ENCODE assay signal across 17 cellular contexts in genomic region chr4:183448436-183448835, GRCh38. TPM values are rescaled to one million over a fixed set of nuclear protein-coding genes. Genes with fewer than 3 reads are reported as not detected.
DNase-seq lines count a peak whose midpoint lies in the region; ATAC-seq, FAIRE-seq and TF ChIP-seq lines count a peak whose summit lies in the region.
"Had no signal": no experiment of that assay in that cellular context is flagged by ENCODE, and none has a peak within 500 bp of the region (broad histone marks: within the 10 kb centered on the region; RNA-seq: fewer than 3 reads in every experiment).

No MANE protein-coding gene starts in this region.

- H3K36me3 ChIP-seq in GM12878 (ENCODE audit: control insufficient read depth in 2 of 2, insufficient read depth in 2 of 2, low read length in 1 of 2) = peaks cover 4 to 13% of the 10 kb centered on the region in 2 experiments; a peak in 3 of 4 replicates
- peaks cover 24% of the 10 kb centered on the region for H3K36me3 ChIP-seq in neural progenitor cell

- TF ChIP-seq POLR2A in GM12878 (IDR thresholded peaks at IDR 0.05; ENCODE audit: low read depth, low read length) = no peak

- CTCF ChIA-PET in activated CD4-positive, alpha-beta T cell treated with anti-CD3 and anti-CD28 coated beads, Interleukin-2, amount 10 ng/mL, durations not matched to agents 7 days and 5 days (lab: Charles Lee) = no interaction called here
- CTCF ChIA-PET in GM12878 (lab: Yijun Ruan, JAX) = interaction anchor here (0.8 kb wide), 1 partner anchor 41 kb away, joined by 3 read pairs; no protein-coding TSS in a partner anchor

- H3K79me2 ChIP-seq in GM12878 (ENCODE audit: control insufficient read depth, insufficient read depth, low read length) (peaks cover 27% of the 10 kb centered on the region), neural progenitor cell (ENCODE audit: low read depth) (peaks cover 46% of the 10 kb centered on the region)

- POLR2A ChIA-PET in activated CD4-positive, alpha-beta T cell treated with anti-CD3 and anti-CD28 coated beads, Interleukin-2, amount 10 ng/mL, durations not matched to agents 7 days and 5 days (lab: Charles Lee) = no interaction called here
- POLR2A ChIA-PET in GM12878 (lab: Charles Lee) = no interaction called here

- H3K27me3 ChIP-seq in GM12878 (replicated peaks in 1 of 2; ENCODE audit: control insufficient read depth in 2 of 2, insufficient read depth in 2 of 2, low read length in 1 of 2) (no peaks in the 10 kb centered on the region), neural progenitor cell (no peaks in the 10 kb centered on the region)
- H3K27me3 ChIP-seq: vagina had no signal

- H4K20me1 ChIP-seq in GM12878 (ENCODE audit: control insufficient read depth, insufficient read depth) (no peaks in the 10 kb centered on the region), neural progenitor cell (ENCODE audit: low read depth) (peaks cover 24% of the 10 kb centered on the region)

- H2AFZ ChIP-seq in GM12878 (ENCODE audit: control insufficient read depth, low read depth, low read length) (no peak overlapping the region), neural progenitor cell (replicated peaks) (no peak overlapping the region)

- H3K4me3 ChIP-seq in GM12878 (no peak overlapping the region), neural progenitor cell (no peak overlapping the region)
- H3K4me3 ChIP-seq: coronary artery, vagina had no signal

- no peaks in the 10 kb centered on the region for H3K9me3 Mint-ChIP-seq in activated CD4-positive, alpha-beta T cell treated with anti-CD3 and anti-CD28 coated beads, Interleukin-2, amount 10 ng/mL, durations not matched to agents 7 days and 5 days
- no peaks in the 10 kb centered on the region for H3K9me3 Mint-ChIP-seq in neural progenitor cell
- H3K9me3 Mint-ChIP-seq: activated naive CD4-positive, alpha-beta T cell treated with anti-CD3 and anti-CD28 coated beads, Interleukin-2, amount 50 U/mL, for 72 hours; stimulated activated memory B cell treated with anti-CD40 and anti-IgM and Interleukin-4, amounts not matched to agents 10 μg/mL and 1 μg/mL and 100 μg/mL, for 72 hours had no signal

- no peaks in the 10 kb centered on the region for H3K27me3 Mint-ChIP-seq in activated CD4-positive, alpha-beta T cell treated with anti-CD3 and anti-CD28 coated beads, Interleukin-2, amount 10 ng/mL, durations not matched to agents 7 days and 5 days
- H3K27me3 Mint-ChIP-seq in neural progenitor cell (ENCODE audit: insufficient read depth, low read depth) = peaks cover 3% of the 10 kb centered on the region
- H3K27me3 Mint-ChIP-seq: stimulated activated memory B cell treated with anti-CD40 and anti-IgM and Interleukin-4, amounts not matched to agents 10 μg/mL and 1 μg/mL and 100 μg/mL, for 72 hours had no signal

- no peak for TF ChIP-seq RAD21 in GM12878 (IDR thresholded peaks at IDR 0.05; ENCODE audit: insufficient read depth, low read depth, low read length)

- WGBS in GM12878 (ENCODE audit: insufficient coverage, insufficient replicate concordance, low lambda C conversion rate, missing lambda C conversion rate) = 97% methylated on average over 3 of the region's 3 CpGs

- peaks cover 65% of the 10 kb centered on the region for H3K36me3 Mint-ChIP-seq in activated CD4-positive, alpha-beta T cell treated with anti-CD3 and anti-CD28 coated beads, Interleukin-2, amount 10 ng/mL, durations not matched to agents 7 days and 5 days (ENCODE audit: low read depth)
- H3K36me3 Mint-ChIP-seq in neural progenitor cell = peaks cover 37% of the 10 kb centered on the region

- TF ChIP-seq EP300 in GM12878 (IDR thresholded peaks at IDR 0.05; ENCODE audit: borderline replicate concordance in 1 of 2, control insufficient read depth in 1 of 2, low read depth in 2 of 2, low read length in 2 of 2) = no peak

- peak overlapping the region; percentile 25 for H3K4me2 ChIP-seq in GM12878 (ENCODE audit: control insufficient read depth, insufficient read depth)
- H3K4me2 ChIP-seq in neural progenitor cell = peak overlapping the region; percentile 6

- RAD21 ChIA-PET in GM12878 (lab: Charles Lee; ENCODE audit: unreplicated experiment) = no interaction called here

- no peak overlapping the region for H3K27ac ChIP-seq in GM12878 (ENCODE audit: control insufficient read depth, insufficient read depth)
- H3K27ac ChIP-seq in neural progenitor cell = no peak overlapping the region
- H3K27ac ChIP-seq: coronary artery, vagina had no signal

- intact Hi-C loops in GM12878 (cut with micrococcal nuclease; ENCODE audit: unreplicated experiment) = no loop called here

- in situ Hi-C loops in GM12878 (cut with MboI) = no loop called here

- FAIRE-seq in GM12878 (lab: Jason Lieb, UNC) = no peak

- TF ChIP-seq CTCF in GM12878 (IDR thresholded peaks at IDR 0.05 in 2 of 3, conservative IDR thresholded peaks at IDR 0.05 in 1 of 3; ENCODE audit: control insufficient read depth in 2 of 3, extremely low read depth in 1 of 3, insufficient read depth in 1 of 3, low read depth in 3 of 3, low read length in 3 of 3) (no peak), neural progenitor cell (IDR thresholded peaks at IDR 0.05) (no peak)

- ATAC-seq in GM12878 (no peak), GM21529 (IDR thresholded peaks at IDR 0.05; ENCODE audit: unreplicated experiment) (no peak)
- ATAC-seq: activated naive CD4-positive, alpha-beta T cell treated with anti-CD3 and anti-CD28 coated beads, Interleukin-2, amount 50 U/mL, for 72 hours; stimulated activated memory B cell treated with anti-CD40 and anti-IgM and Interleukin-4, amounts not matched to agents 10 μg/mL and 1 μg/mL and 100 μg/mL, for 72 hours had no signal

- no peak overlapping the region for H3K9ac ChIP-seq in GM12878 (ENCODE audit: control insufficient read depth, insufficient read depth, low read length)
- H3K9ac ChIP-seq in neural progenitor cell = no peak overlapping the region

- H3K4me3 Mint-ChIP-seq in activated CD4-positive, alpha-beta T cell treated with anti-CD3 and anti-CD28 coated beads, Interleukin-2, amount 10 ng/mL, durations not matched to agents 7 days and 5 days = peak overlapping the region; percentile 34
- no peak overlapping the region for H3K4me3 Mint-ChIP-seq in neural progenitor cell
- H3K4me3 Mint-ChIP-seq: stimulated activated memory B cell treated with anti-CD40 and anti-IgM and Interleukin-4, amounts not matched to agents 10 μg/mL and 1 μg/mL and 100 μg/mL, for 72 hours had no signal

- SMC1A ChIA-PET in GM12878 (lab: Charles Lee; ENCODE audit: uncharacterized antibody, unreplicated experiment) = interaction anchor here (1.0 to 1.3 kb wide), 2 partner anchors 14 to 16 kb away, joined by 3 to 4 read pairs; no protein-coding TSS in a partner anchor

- H3F3A ChIP-seq in neural progenitor cell (ENCODE audit: low read depth) = peaks cover 44% of the 10 kb centered on the region

- no peak for DNase-seq in activated CD4-positive, alpha-beta T cell treated with anti-CD3 and anti-CD28 coated beads, Interleukin-2, amount 10 ng/mL, durations not matched to agents 7 days and 5 days
- no peak for DNase-seq in activated CD4-positive, alpha-beta T cell treated with anti-CD3 and anti-CD28 coated beads, Interleukin-2, amount 50 U/mL, for 4 hours
- DNase-seq in MV-4-11 (lab: John Stamatoyannopoulos, UW) = peak; percentile 40
- DNase-seq in GM12878 (ENCODE audit: low read depth, low spot score) = no peak
- DNase-seq in neural progenitor cell (ENCODE audit: low spot score) = no peak
- DNase-seq in T-helper 9 cell = no peak
- no peak for DNase-seq in NCI-H526 (lab: John Stamatoyannopoulos, UW)
- DNase-seq: activated CD4-positive, CD25-positive, alpha-beta regulatory T cell treated with anti-CD3 and anti-CD28 coated beads, Interleukin-2, amount 50 U/mL, for 72 hours; DMS153; Kasumi-1; NK-92 treated with Interleukin-12 subunit alpha and Interleukin-12 subunit beta, amount 100 ng/mL, for 24 hours; stimulated activated CD4-positive, alpha-beta T cell treated with anti-CD3 and anti-CD28 coated beads, Interleukin-4, amount 100 ng/mL, for 1 hour had no signal

- BruUV-seq in GM12878 (replicated peaks; lab: Mats Ljungman, UMichigan) = no TSS peak

- peaks cover 48% of the 10 kb centered on the region for H3K4me1 Mint-ChIP-seq in activated CD4-positive, alpha-beta T cell treated with anti-CD3 and anti-CD28 coated beads, Interleukin-2, amount 10 ng/mL, durations not matched to agents 7 days and 5 days
- peaks cover 29% of the 10 kb centered on the region for H3K4me1 Mint-ChIP-seq in neural progenitor cell

- H3K9me3 ChIP-seq in GM12878 (replicated peaks; ENCODE audit: control insufficient read depth, insufficient read depth, low read length) (no peaks in the 10 kb centered on the region), neural progenitor cell (ENCODE audit: low read depth) (no peaks in the 10 kb centered on the region)
- H3K9me3 ChIP-seq: vagina had no signal

- H3K4me1 ChIP-seq in GM12878 (ENCODE audit: control insufficient read depth, insufficient read depth, low read length) (peaks cover 7% of the 10 kb centered on the region), neural progenitor cell (peaks cover 9% of the 10 kb centered on the region)

- peak overlapping the region; percentile 17 for H3K27ac Mint-ChIP-seq in activated CD4-positive, alpha-beta T cell treated with anti-CD3 and anti-CD28 coated beads, Interleukin-2, amount 10 ng/mL, durations not matched to agents 7 days and 5 days
- H3K27ac Mint-ChIP-seq in neural progenitor cell = no peak overlapping the region
- H3K27ac Mint-ChIP-seq: activated naive CD4-positive, alpha-beta T cell treated with anti-CD3 and anti-CD28 coated beads, Interleukin-2, amount 50 U/mL, for 72 hours; stimulated activated memory B cell treated with anti-CD40 and anti-IgM and Interleukin-4, amounts not matched to agents 10 μg/mL and 1 μg/mL and 100 μg/mL, for 72 hours had no signal

RNA-seq across cellular contexts. Expression of gene CDKN2AIP, which starts 4.0 kb away (rescaled TPM):
- 10 to 100 TPM; 28.2 to 30.2 TPM for total RNA-seq in activated CD4-positive, alpha-beta T cell treated with anti-CD3 and anti-CD28 coated beads, Interleukin-2, amount 10 ng/mL, durations not matched to agents 7 days and 5 days
- 24.5 and 24.7 TPM in 2 replicates for total RNA-seq in GM12878 (2013; cell fraction: nucleolus; rRNA removed)
- total RNA-seq in GM12878 (2014; rRNA removed) (16.0 and 18.5 TPM in 2 replicates), GM12878 (2014; rRNA removed; fragmentation: Illumina TruSeq; extraction: Trizol) (14.1 and 15.3 TPM in 2 replicates), GM12878 (2021) (16.4 and 17.9 TPM in 2 replicates), neural progenitor cell (ENCODE audit: low replicate concordance) (35.3 and 38.1 TPM in 2 replicates)
- 7.7 TPM for polyA plus RNA-seq in GM12878 (2011; ENCODE audit: low read depth)
- polyA plus RNA-seq in GM12878 (2011; rRNA removed) (13.8 and 19.6 TPM in 2 replicates), GM12878 (2014; fragmentation: Illumina TruSeq; extraction: Trizol) (15.9 and 20.5 TPM in 2 replicates), GM12878 (2014; fragmentation: Nextera tagmentation; extraction: Ambion mirVana) (1 to 10 TPM; 6.0 to 9.6 TPM), GM12878 (2014; rRNA removed) (13.0 and 17.4 TPM in 2 replicates), GM12878 (2016; fragmentation: Nextera tagmentation; extraction: Ambion mirVana) (10 to 100 TPM; 22.0 to 22.7 TPM)
- 8.2 and 8.8 TPM in 2 replicates for polyA plus RNA-seq in GM12878 (2011; cell fraction: cytosol; rRNA removed)
- 12.6 and 15.3 TPM in 2 replicates for polyA plus RNA-seq in GM12878 (2011; cell fraction: nucleus; rRNA removed)
- 10.4 and 10.7 TPM in 2 replicates for polyA plus RNA-seq in GM12878 (2012)
- 15.8 and 17.3 TPM in 2 replicates for polyA minus RNA-seq in GM12878 (2011; rRNA and poly(A)+ RNA removed)
- polyA minus RNA-seq in GM12878 (2011; cell fraction: cytosol; rRNA and poly(A)+ RNA removed) = 4.9 TPM in 2 replicates
- 26.8 and 39.6 TPM in 2 replicates for polyA minus RNA-seq in GM12878 (2011; cell fraction: nucleus; rRNA and poly(A)+ RNA removed)

RNA-seq across cellular contexts. Expression of gene ING2, which starts 56.4 kb away (rescaled TPM):
- 10 to 100 TPM; 11.5 to 12.8 TPM for total RNA-seq in activated CD4-positive, alpha-beta T cell treated with anti-CD3 and anti-CD28 coated beads, Interleukin-2, amount 10 ng/mL, durations not matched to agents 7 days and 5 days
- 5.6 and 6.6 TPM in 2 replicates for total RNA-seq in GM12878 (2013; cell fraction: nucleolus; rRNA removed)
- 5.1 and 8.7 TPM in 2 replicates for total RNA-seq in GM12878 (2014; rRNA removed)
- 9.5 and 10.0 TPM in 2 replicates for total RNA-seq in GM12878 (2014; rRNA removed; fragmentation: Illumina TruSeq; extraction: Trizol)
- total RNA-seq in GM12878 (2021) = 7.0 and 7.2 TPM in 2 replicates
- 8.1 TPM for polyA plus RNA-seq in GM12878 (2011; ENCODE audit: low read depth)
- polyA plus RNA-seq in GM12878 (2011; rRNA removed) = 12.1 and 20.0 TPM in 2 replicates
- polyA plus RNA-seq in GM12878 (2011; cell fraction: cytosol; rRNA removed) = 4.6 TPM in 2 replicates
- polyA plus RNA-seq in GM12878 (2011; cell fraction: nucleus; rRNA removed) = 4.6 and 6.1 TPM in 2 replicates
- 11.1 and 14.5 TPM in 2 replicates for polyA plus RNA-seq in GM12878 (2012)
- polyA plus RNA-seq in GM12878 (2014; fragmentation: Illumina TruSeq; extraction: Trizol) = 16.1 and 19.9 TPM in 2 replicates
- 1 to 10 TPM; 3.3 to 6.6 TPM for polyA plus RNA-seq in GM12878 (2014; fragmentation: Nextera tagmentation; extraction: Ambion mirVana)
- 11.7 and 11.9 TPM in 2 replicates for polyA plus RNA-seq in GM12878 (2014; rRNA removed)
- 10 to 100 TPM; 13.6 to 15.4 TPM for polyA plus RNA-seq in GM12878 (2016; fragmentation: Nextera tagmentation; extraction: Ambion mirVana)
- 3.0 and 3.3 TPM in 2 replicates for polyA minus RNA-seq in GM12878 (2011; rRNA and poly(A)+ RNA removed)
- 2.6 and 3.3 TPM in 2 replicates for polyA minus RNA-seq in GM12878 (2011; cell fraction: cytosol; rRNA and poly(A)+ RNA removed)
- 3.3 and 3.4 TPM in 2 replicates for polyA minus RNA-seq in GM12878 (2011; cell fraction: nucleus; rRNA and poly(A)+ RNA removed)
- 20.9 and 38.0 TPM in 2 replicates for total RNA-seq in neural progenitor cell (ENCODE audit: low replicate concordance)
